In genomic region chr19:36488118-36488815, GRCh38 we compare ENCODE assay signal across 8 cellular contexts. TPM values are rescaled to one million over a fixed set of nuclear protein-coding genes. Genes with fewer than 3 reads are reported as not detected.
A peak's percentile ranks its signal among the peaks of the same experiment; 100 is the strongest.
DNase-seq lines count a peak whose midpoint lies in the region; ATAC-seq and TF ChIP-seq lines count a peak whose summit lies in the region.

No MANE protein-coding gene starts in this region.

- peak overlapping the region; percentile 85 for H3K4me3 ChIP-seq in GM12864 (ENCODE audit: low read depth, low read length)
- peak overlapping the region; percentile 62 to 83 for H3K4me3 ChIP-seq in SK-N-SH (ENCODE audit: low read depth in 2 of 2, low read length in 1 of 2)
- peak overlapping the region; percentile 87 for H3K4me3 ChIP-seq in fibroblast of mammary gland (ENCODE audit: control insufficient read depth, low read depth, low read length)
- H3K4me3 ChIP-seq in sigmoid colon, result peak overlapping the region; percentile 67 to 81 (median 72)

- peak overlapping the region; percentile 84 for H3K4me2 ChIP-seq in SK-N-SH

- H3K36me3 ChIP-seq in SK-N-SH (replicated peaks in 1 of 2; ENCODE audit: control insufficient read depth in 1 of 2, insufficient read depth in 2 of 2, low read length in 1 of 2), result no peaks in the 10 kb centered on the region
- H3K36me3 ChIP-seq in sigmoid colon, result peaks cover 0 to 4% (median 0%) of the 10 kb centered on the region in 4 donors

- H3K9ac ChIP-seq in SK-N-SH, result peak overlapping the region; percentile 84; the same call in 1 of the 2 replicates

- H3K79me2 ChIP-seq in SK-N-SH (ENCODE audit: insufficient read depth), result peaks cover 39% of the 10 kb centered on the region; the same call in 1 of the 2 replicates

- CTCF ChIA-PET in SK-N-SH (lab: Yijun Ruan, JAX), result interaction anchor here (0.6 to 1.1 kb wide), 3 partner anchors 52 to 110 kb away, joined by 3 to 6 read pairs (median 3); no protein-coding TSS in a partner anchor

- H3K4me1 ChIP-seq in SK-N-SH (ENCODE audit: control insufficient read depth in 1 of 2, insufficient read depth in 2 of 2, low read depth in 1 of 2, low read length in 1 of 2) (no peaks in the 10 kb centered on the region; a peak in 2 of 4 replicates), sigmoid colon (peaks cover 0 to 20% (median 15%) of the 10 kb centered on the region in 4 donors)

- H3K9me2 ChIP-seq in SK-N-SH, result no peaks in the 10 kb centered on the region

- no peaks in the 10 kb centered on the region for H4K20me1 ChIP-seq in SK-N-SH (ENCODE audit: insufficient read depth)

- no peak for TF ChIP-seq CTCF in GM12864 (IDR thresholded peaks at IDR 0.05; ENCODE audit: low read depth, low read length, missing control alignments)
- TF ChIP-seq CTCF in SK-N-SH (IDR thresholded peaks at IDR 0.05), result no peak
- TF ChIP-seq CTCF in fibroblast of mammary gland (conservative IDR thresholded peaks at IDR 0.05; ENCODE audit: control insufficient read depth, insufficient read depth, low read depth, low read length), result no peak
- no peak for TF ChIP-seq CTCF in sigmoid colon (IDR thresholded peaks at IDR 0.05)

- H3K27ac ChIP-seq in SK-N-SH (ENCODE audit: low read depth in 2 of 2, low read length in 1 of 2), result peak overlapping the region in 1 of 2 experiments; percentile 83; a peak in 2 of 4 replicates
- H3K27ac ChIP-seq in sigmoid colon, result peak overlapping the region; percentile 91 to 96 (median 94)

- ATAC-seq in GM18511 (IDR thresholded peaks at IDR 0.05; ENCODE audit: unreplicated experiment) (no peak), HG03280 (IDR thresholded peaks at IDR 0.05; ENCODE audit: unreplicated experiment) (no peak)

- H3F3A ChIP-seq in SK-N-SH (replicated peaks; ENCODE audit: insufficient read depth), result no peaks in the 10 kb centered on the region

- no peak for TF ChIP-seq RAD21 in SK-N-SH (IDR thresholded peaks at IDR 0.05; ENCODE audit: low read length)

- intact Hi-C loops in sigmoid colon (cut with DNase I), result loop anchor here (2.0 to 5.0 kb wide), 5 partner anchors 69 to 276 kb away; partner anchors contain the start of genes ZFP14, ZFP82, ZNF529 and ZNF565

- no peaks in the 10 kb centered on the region for H3K9me3 ChIP-seq in SK-N-SH
- H3K9me3 ChIP-seq in sigmoid colon, result no peaks in the 10 kb centered on the region

- POLR2A ChIA-PET in SK-N-SH (lab: Yijun Ruan, JAX), result interaction anchor here (0.6 to 2.0 kb wide), 6 partner anchors 40 to 274 kb away, joined by 3 to 21 read pairs (median 7); partner anchors contain the start of genes ZFP14, ZNF146, ZNF260 and ZNF382

- TF ChIP-seq EP300 in SK-N-SH (IDR thresholded peaks at IDR 0.05; ENCODE audit: borderline replicate concordance in 1 of 2, low read depth in 1 of 2, low read length in 1 of 2) (no peak), sigmoid colon (IDR thresholded peaks at IDR 0.05) (no peak)

- no peak for DNase-seq in GM12864 (ENCODE audit: low read depth)
- DNase-seq in SK-N-SH, result no peak
- no peak for DNase-seq in fibroblast of mammary gland (ENCODE audit: low read depth)
- no peak for DNase-seq in sigmoid colon
- DNase-seq in NOMO-1 (lab: John Stamatoyannopoulos, UW; ENCODE audit: unreplicated experiment in 2 of 2), result no peak
- DNase-seq in NCI-H2171 (lab: John Stamatoyannopoulos, UW), result no peak

- H3K27me3 ChIP-seq in SK-N-SH (ENCODE audit: insufficient read depth) (no peaks in the 10 kb centered on the region), sigmoid colon (no peaks in the 10 kb centered on the region)

- WGBS in SK-N-SH (ENCODE audit: low lambda C conversion rate), result 46% methylated on average over 8 of the region's 8 CpGs
- 45 to 62% methylated on average over 8 of the region's 8 CpGs for WGBS in sigmoid colon, 2 donors

- peak overlapping the region; percentile 95 for H2AFZ ChIP-seq in SK-N-SH (ENCODE audit: low read depth)

- no peak for TF ChIP-seq POLR2A in sigmoid colon (IDR thresholded peaks at IDR 0.05)

TF ChIP-seq in SK-N-SH, 30 proteins besides CTCF, POLR2A, EP300 and RAD21:
- TF ChIP-seq MEF2A (IDR thresholded peaks at IDR 0.05; ENCODE audit: borderline replicate concordance, low read depth), result no peak
- no peak for TF ChIP-seq JUND (IDR thresholded peaks at IDR 0.05)
- no peak for TF ChIP-seq TEAD4 (IDR thresholded peaks at IDR 0.05; ENCODE audit: borderline replicate concordance, insufficient read depth)
- no peak for TF ChIP-seq IRF3 (IDR thresholded peaks at IDR 0.05; ENCODE audit: low read depth, low read length)
- no peak for TF ChIP-seq RFX5 (IDR thresholded peaks at IDR 0.05; ENCODE audit: low read length)
- no peak for TF ChIP-seq SIN3A (IDR thresholded peaks at IDR 0.05; ENCODE audit: borderline replicate concordance, low read depth, low read length)
- no peak for TF ChIP-seq CHD2 (IDR thresholded peaks at IDR 0.05; ENCODE audit: low read length, partially characterized antibody)
- TF ChIP-seq ELF1 (IDR thresholded peaks at IDR 0.05), result no peak
- TF ChIP-seq MXI1 (IDR thresholded peaks at IDR 0.05; ENCODE audit: low read depth, low read length), result no peak
- TF ChIP-seq GABPA (IDR thresholded peaks at IDR 0.05; ENCODE audit: low read depth), result no peak
- no peak for TF ChIP-seq TCF12 (IDR thresholded peaks at IDR 0.05)
- no peak for TF ChIP-seq RCOR1 (IDR thresholded peaks at IDR 0.05; ENCODE audit: low read length)
- TF ChIP-seq YY1 (IDR thresholded peaks at IDR 0.05; ENCODE audit: low read depth), result no peak
- TF ChIP-seq FOXJ3 (CRISPR knock-in tag; IDR thresholded peaks at IDR 0.05), result no peak
- no peak for TF ChIP-seq GATA2 (CRISPR knock-in tag; IDR thresholded peaks at IDR 0.05)
- TF ChIP-seq FOXM1 (IDR thresholded peaks at IDR 0.05; ENCODE audit: low read depth), result no peak
- no peak for TF ChIP-seq USF2 (IDR thresholded peaks at IDR 0.05; ENCODE audit: borderline replicate concordance, low read depth, low read length)

RNA-seq across cellular contexts. Expression of gene ZNF566, which starts 1.1 kb away (rescaled TPM):
- polyA plus RNA-seq in SK-N-SH (2012; rRNA removed) (1.7 and 3.4 TPM in 2 replicates), sigmoid colon (1 to 10 TPM; 1.6 to 3.9 (median 2.4) TPM)
- 2.5 and 2.8 TPM in 2 replicates for polyA plus RNA-seq in SK-N-SH (2012; cell fraction: cytosol; rRNA removed)
- 5.7 and 6.7 TPM in 2 replicates for polyA plus RNA-seq in SK-N-SH (2012; cell fraction: nucleus; rRNA removed)
- total RNA-seq in sigmoid colon, result 10 to 100 TPM; 15.5 to 21.6 (median 18.4) TPM

RNA-seq across cellular contexts. Expression of gene ZNF260, which starts 39.8 kb away (rescaled TPM):
- polyA plus RNA-seq in SK-N-SH (2012; rRNA removed) (2.6 and 4.7 TPM in 2 replicates), sigmoid colon (1 to 10 TPM; 1.8 to 3.5 (median 2.8) TPM)
- polyA plus RNA-seq in SK-N-SH (2012; cell fraction: cytosol; rRNA removed), result 4.9 and 5.3 TPM in 2 replicates
- polyA plus RNA-seq in SK-N-SH (2012; cell fraction: nucleus; rRNA removed), result 2.9 and 4.8 TPM in 2 replicates
- 10 to 100 TPM in 3 of 4 donors, 1 to 10 TPM in 1; 5.7 to 11.9 (median 11.0) TPM for total RNA-seq in sigmoid colon
